Comparison of ENCODE assay signal across 8 cellular contexts in genomic region chr3:40456940-40457823, GRCh38. TPM values are rescaled to one million over a fixed set of nuclear protein-coding genes. Genes with fewer than 3 reads are reported as not detected.
A peak's percentile ranks its signal among the peaks of the same experiment; 100 is the strongest.
DNase-seq lines count a peak whose midpoint lies in the region; ATAC-seq and TF ChIP-seq lines count a peak whose summit lies in the region.

RPL14 (plus strand) TSS chr3:40457339; CDS start chr3:40457472, 133 bp downstream.

- peaks cover 14 to 32% of the 10 kb centered on the region in 2 experiments for H3K79me1 ChIP-seq in IMR-90 (ENCODE audit: low read depth in 1 of 2, low read length in 2 of 2)

- no peaks in the 10 kb centered on the region for H3K4me1 ChIP-seq in IMR-90 (ENCODE audit: control insufficient read depth, insufficient read depth, low read length)
- peaks cover 45% of the 10 kb centered on the region for H3K4me1 ChIP-seq in PC-3 (ENCODE audit: insufficient read depth, low read length)

- TF ChIP-seq CTCF in IMR-90 (conservative IDR thresholded peaks at IDR 0.05; ENCODE audit: low read depth, low read length) (no peak), PC-3 (conservative IDR thresholded peaks at IDR 0.05; ENCODE audit: low read depth, low read length) (no peak), epithelial cell of proximal tubule (conservative IDR thresholded peaks at IDR 0.05; ENCODE audit: low read depth, low read length) (no peak)

- DNase-seq in DMS 273 (lab: John Stamatoyannopoulos, UW; ENCODE audit: unreplicated experiment) (peak; percentile 97), IMR-90 (peak; percentile 96), PC-3 (peak; percentile 97), epithelial cell of proximal tubule (ENCODE audit: low read depth) (peak; percentile 50), mucosa of gallbladder (ENCODE audit: low spot score) (peak; percentile 95)
- peak; percentile 92 for DNase-seq in activated T-cell treated with anti-CD3 and anti-CD28 coated beads, Interleukin-2, amount 50 U/mL, for 1 hour
- DNase-seq in stimulated activated CD8-positive, alpha-beta memory T cell treated with anti-CD3 and anti-CD28 coated beads, Interleukin-4, amount 100 ng/mL, for 4 hours (ENCODE audit: low read depth in 2 of 2, low spot score in 1 of 2), result peak; percentile 91

- peak within 1 kb of the TSS; percentile 85 for H3K27ac ChIP-seq in IMR-90 (ENCODE audit: insufficient read depth, low read length)
- H3K27ac ChIP-seq in PC-3 (ENCODE audit: low read length), result peak within 1 kb of the TSS; percentile 64

- H4K5ac ChIP-seq in IMR-90 (ENCODE audit: low read depth, low read length), result peak within 1 kb of the TSS; percentile 88

- peak within 1 kb of the TSS; percentile 57 for H2AK9ac ChIP-seq in IMR-90 (replicated peaks; ENCODE audit: low read depth, low read length, poor library complexity)

- H2AFZ ChIP-seq in IMR-90 (replicated peaks; ENCODE audit: low read length, poor library complexity), result peak within 1 kb of the TSS; percentile 91
- H2AFZ ChIP-seq in PC-3 (ENCODE audit: low read length), result peak within 1 kb of the TSS; percentile 85

- H2BK15ac ChIP-seq in IMR-90 (ENCODE audit: low read depth, low read length), result no peak within 1 kb of the TSS

- H3K9me2 ChIP-seq in PC-3 (replicated peaks; ENCODE audit: low read length), result no peaks in the 10 kb centered on the region

- peak within 1 kb of the TSS; percentile 99 for H3K4me2 ChIP-seq in IMR-90 (ENCODE audit: low read depth, low read length)
- peak within 1 kb of the TSS; percentile 89 for H3K4me2 ChIP-seq in PC-3 (ENCODE audit: low read length)

- no peaks in the 10 kb centered on the region; the same call in 1 of the 2 replicates for H3K9me1 ChIP-seq in IMR-90 (ENCODE audit: insufficient read depth, low read length)

- intact Hi-C loops in IMR-90 (cut with micrococcal nuclease), result no loop called here
- intact Hi-C loops in PC-3 (cut with micrococcal nuclease), result loop anchor here (5.0 kb wide), 1 partner anchor 1505 kb away; the partner anchor contains the start of gene ULK4

- H4K91ac ChIP-seq in IMR-90 (ENCODE audit: insufficient read depth, low read depth, low read length), result peak within 1 kb of the TSS; percentile 35

- POLR2A ChIA-PET in IMR-90 (lab: Charles Lee; ENCODE audit: unreplicated experiment) (interaction anchor here (0.5 kb wide), 1 partner anchor 15 kb away, joined by 3 read pairs; no protein-coding TSS in a partner anchor), PC-3 (lab: Charles Lee; ENCODE audit: unreplicated experiment) (interaction anchor here (0.6 to 0.7 kb wide), 6 partner anchors 13 to 812 kb away, joined by 3 to 6 read pairs (median 4); partner anchors contain the start of gene ENTPD3)

- H3K9ac ChIP-seq in IMR-90 (ENCODE audit: low read depth, low read length), result peak within 1 kb of the TSS; percentile 97
- H3K9ac ChIP-seq in PC-3 (ENCODE audit: low read length), result peak within 1 kb of the TSS; percentile 99

- H3K56ac ChIP-seq in IMR-90 (ENCODE audit: extremely low read depth, insufficient read depth, low read length), result peak within 1 kb of the TSS; percentile 96

- H2BK5ac ChIP-seq in IMR-90 (ENCODE audit: low read depth, low read length, poor library complexity, severe bottlenecking), result peak within 1 kb of the TSS; percentile 69

- H3K23ac ChIP-seq in IMR-90 (ENCODE audit: low read depth, low read length), result peak within 1 kb of the TSS; percentile 82; the same call in 1 of the 2 replicates

- H3K36me3 ChIP-seq in IMR-90 (ENCODE audit: control insufficient read depth, insufficient read depth, low read length), result peaks cover 23% of the 10 kb centered on the region
- H3K36me3 ChIP-seq in PC-3 (ENCODE audit: low read depth, low read length), result peaks cover 45% of the 10 kb centered on the region

- peak; percentile 77 for ATAC-seq in GM21528 (IDR thresholded peaks at IDR 0.05; ENCODE audit: low FRiP score, unreplicated experiment)
- ATAC-seq in IMR-90 (ENCODE audit: low read depth), result peak; percentile 87
- peak; percentile 72 for ATAC-seq in PC-3

- dilution Hi-C loops in IMR-90 (cut with HindIII; ENCODE audit: low sequenced_read_pairs, unreplicated experiment), result no loop called here

- peak within 1 kb of the TSS; percentile 97 for H3K4me3 ChIP-seq in IMR-90 (ENCODE audit: insufficient read depth, low read depth, low read length)
- H3K4me3 ChIP-seq in PC-3 (ENCODE audit: low read length), result peak within 1 kb of the TSS; percentile 82
- H3K4me3 ChIP-seq in epithelial cell of proximal tubule (ENCODE audit: low read depth, low read length), result peak within 1 kb of the TSS; percentile 85

- no peaks in the 10 kb centered on the region for H3K9me3 ChIP-seq in IMR-90 (ENCODE audit: control insufficient read depth, insufficient read depth, low read length)
- no peaks in the 10 kb centered on the region for H3K9me3 ChIP-seq in PC-3 (ENCODE audit: low read length)

- H3K18ac ChIP-seq in IMR-90 (ENCODE audit: low read depth, low read length), result peak within 1 kb of the TSS; percentile 67; the same call in 1 of the 2 replicates

- BruUV-seq in IMR-90 (replicated peaks; lab: Mats Ljungman, UMichigan) (no TSS peak), PC-3 (replicated peaks; lab: Mats Ljungman, UMichigan) (no TSS peak)

- H4K8ac ChIP-seq in IMR-90 (ENCODE audit: low read depth in 2 of 2, low read length in 2 of 2), result peak within 1 kb of the TSS; percentile 80 to 100

- H3K79me2 ChIP-seq in PC-3 (ENCODE audit: low read length), result peaks cover 48% of the 10 kb centered on the region

- TF ChIP-seq POLR2A in IMR-90 (IDR thresholded peaks at IDR 0.05; ENCODE audit: low read depth, low read length), result peak; percentile 97

- H2AK5ac ChIP-seq in IMR-90 (ENCODE audit: low read depth, low read length), result peak within 1 kb of the TSS; percentile 76

- H4K20me1 ChIP-seq in IMR-90 (ENCODE audit: insufficient read depth, low read length), result peaks cover 24% of the 10 kb centered on the region
- peaks cover 41% of the 10 kb centered on the region for H4K20me1 ChIP-seq in PC-3 (ENCODE audit: low read length)

- CTCF ChIA-PET in IMR-90 (lab: Yijun Ruan, JAX), result no interaction called here
- CTCF ChIA-PET in PC-3 (lab: Charles Lee), result interaction anchor here (0.6 kb wide), 1 partner anchor 67 kb away, joined by 3 read pairs; the partner anchor contains the start of gene ZNF621

- TF ChIP-seq RAD21 in IMR-90 (IDR thresholded peaks at IDR 0.05; ENCODE audit: low read length), result no peak

- 0% methylated on average over 17 of the region's 79 CpGs; no CpG with 5 or more reads in 1 of the 2 experiments for WGBS in IMR-90 (ENCODE audit: extremely low coverage in 2 of 2, insufficient read length in 1 of 2), 2 experiments

- peaks cover 15% of the 10 kb centered on the region for H3F3A ChIP-seq in PC-3 (ENCODE audit: low read length, unreplicated experiment)

- in situ Hi-C loops in IMR-90 (cut with MboI; ENCODE audit: low sequenced_read_pairs), result no loop called here

- no peaks in the 10 kb centered on the region for H3K27me3 ChIP-seq in IMR-90 (ENCODE audit: control insufficient read depth, insufficient read depth, low read length)
- no peaks in the 10 kb centered on the region for H3K27me3 ChIP-seq in PC-3 (ENCODE audit: low read length)

- no peak within 1 kb of the TSS for H2BK20ac ChIP-seq in IMR-90 (ENCODE audit: low read depth, low read length)

- H3K14ac ChIP-seq in IMR-90 (replicated peaks; ENCODE audit: low read depth, low read length), result peak within 1 kb of the TSS; percentile 96

- no peak within 1 kb of the TSS for H2BK120ac ChIP-seq in IMR-90 (ENCODE audit: low read depth, low read length)

- H3K4ac ChIP-seq in IMR-90 (ENCODE audit: low read depth, low read length), result peak within 1 kb of the TSS; percentile 75

TF ChIP-seq in IMR-90, 13 proteins besides CTCF, POLR2A, EP300 and RAD21:
- TF ChIP-seq RCOR1 (IDR thresholded peaks at IDR 0.05; ENCODE audit: insufficient replicate concordance, low read length) (no peak), CHD1 (IDR thresholded peaks at IDR 0.05; ENCODE audit: low read depth, low read length) (no peak; the same call in 1 of the 2 replicates), BHLHE40 (IDR thresholded peaks at IDR 0.05; ENCODE audit: low read depth, low read length) (peak; percentile 67; the same call in 1 of the 2 replicates), MXI1 (IDR thresholded peaks at IDR 0.05; ENCODE audit: borderline replicate concordance, low read depth, low read length) (peak; percentile 97), USF2 (IDR thresholded peaks at IDR 0.05; ENCODE audit: low read depth, low read length) (peak; percentile 50; the same call in 1 of the 2 replicates)

RNA-seq across cellular contexts. Expression of gene RPL14, which starts in this region (rescaled TPM):
- total RNA-seq in IMR-90 (2012; rRNA removed) (142 and 185 TPM in 2 replicates), PC-3 (2014; rRNA removed) (543 and 624 TPM in 2 replicates), epithelial cell of proximal tubule (463 and 670 TPM in 2 replicates), mucosa of gallbladder (1,215 TPM)
- polyA plus RNA-seq in IMR-90 (2012; rRNA removed), result 461 and 492 TPM in 2 replicates
- polyA plus RNA-seq in IMR-90 (2012; cell fraction: cytosol; rRNA removed), result 116 and 189 TPM in 2 replicates
- 44.3 and 165 TPM in 2 replicates for polyA plus RNA-seq in IMR-90 (2012; cell fraction: nucleus; rRNA removed; ENCODE audit: low replicate concordance)

Comparison
In these comparisons a context has a peak if more than half of its experiments do, and no peak if none do; other contexts are left out.
1. Peak in every context shown above with its lines: DNase-seq, ATAC-seq, H3K4me3 ChIP-seq and H3K27ac ChIP-seq.